2 cellular contexts compared by ENCODE assay signal in the genomic region with DNA sequence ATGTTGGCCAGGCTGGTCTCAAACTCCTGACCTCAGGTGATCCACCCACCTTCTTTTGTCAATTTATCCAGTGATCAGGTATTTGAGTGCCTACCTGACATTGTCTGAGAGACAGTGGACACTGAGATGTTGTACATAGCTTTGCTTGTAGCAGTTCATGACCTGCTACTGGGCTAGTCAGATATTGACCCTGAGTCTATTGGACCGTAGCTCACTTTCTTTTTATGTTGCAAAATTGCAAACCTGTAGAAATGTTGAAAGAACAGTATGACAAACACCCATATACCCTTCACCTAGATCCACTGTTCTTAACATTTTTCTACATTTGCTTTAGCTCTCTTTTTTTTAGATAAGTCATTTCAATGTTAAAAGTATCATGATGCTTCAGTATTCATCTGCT.
A peak's percentile ranks its signal among the peaks of the same experiment; 100 is the strongest.
TF ChIP-seq lines count a peak whose summit lies in the region.

No MANE protein-coding gene starts in this region.

TF ChIP-seq in liver, 16 proteins besides CTCF, POLR2A, EP300 and RAD21 (continued from another document):
- peak; percentile 47 for TF ChIP-seq MAX (IDR thresholded peaks at IDR 0.05)
- TF ChIP-seq, protein P1, sequence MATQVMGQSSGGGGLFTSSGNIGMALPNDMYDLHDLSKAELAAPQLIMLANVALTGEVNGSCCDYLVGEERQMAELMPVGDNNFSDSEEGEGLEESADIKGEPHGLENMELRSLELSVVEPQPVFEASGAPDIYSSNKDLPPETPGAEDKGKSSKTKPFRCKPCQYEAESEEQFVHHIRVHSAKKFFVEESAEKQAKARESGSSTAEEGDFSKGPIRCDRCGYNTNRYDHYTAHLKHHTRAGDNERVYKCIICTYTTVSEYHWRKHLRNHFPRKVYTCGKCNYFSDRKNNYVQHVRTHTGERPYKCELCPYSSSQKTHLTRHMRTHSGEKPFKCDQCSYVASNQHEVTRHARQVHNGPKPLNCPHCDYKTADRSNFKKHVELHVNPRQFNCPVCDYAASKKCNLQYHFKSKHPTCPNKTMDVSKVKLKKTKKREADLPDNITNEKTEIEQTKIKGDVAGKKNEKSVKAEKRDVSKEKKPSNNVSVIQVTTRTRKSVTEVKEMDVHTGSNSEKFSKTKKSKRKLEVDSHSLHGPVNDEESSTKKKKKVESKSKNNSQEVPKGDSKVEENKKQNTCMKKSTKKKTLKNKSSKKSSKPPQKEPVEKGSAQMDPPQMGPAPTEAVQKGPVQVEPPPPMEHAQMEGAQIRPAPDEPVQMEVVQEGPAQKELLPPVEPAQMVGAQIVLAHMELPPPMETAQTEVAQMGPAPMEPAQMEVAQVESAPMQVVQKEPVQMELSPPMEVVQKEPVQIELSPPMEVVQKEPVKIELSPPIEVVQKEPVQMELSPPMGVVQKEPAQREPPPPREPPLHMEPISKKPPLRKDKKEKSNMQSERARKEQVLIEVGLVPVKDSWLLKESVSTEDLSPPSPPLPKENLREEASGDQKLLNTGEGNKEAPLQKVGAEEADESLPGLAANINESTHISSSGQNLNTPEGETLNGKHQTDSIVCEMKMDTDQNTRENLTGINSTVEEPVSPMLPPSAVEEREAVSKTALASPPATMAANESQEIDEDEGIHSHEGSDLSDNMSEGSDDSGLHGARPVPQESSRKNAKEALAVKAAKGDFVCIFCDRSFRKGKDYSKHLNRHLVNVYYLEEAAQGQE (IDR thresholded peaks at IDR 0.05) = no peak
- TF ChIP-seq HNF4A (conservative IDR thresholded peaks at IDR 0.05) = peak; percentile 88 to 98
- peak; percentile 52 for TF ChIP-seq NR2F2 (IDR thresholded peaks at IDR 0.05)
- peak; percentile 66 to 78 for TF ChIP-seq JUND (IDR thresholded peaks at IDR 0.05)
- no peak for TF ChIP-seq YY1 (IDR thresholded peaks at IDR 0.05)
- no peak for TF ChIP-seq TAF1 (conservative IDR thresholded peaks at IDR 0.05)
- TF ChIP-seq HNF4G (IDR thresholded peaks at IDR 0.05) = peak; percentile 79
- TF ChIP-seq EGR1 (IDR thresholded peaks at IDR 0.05; ENCODE audit: low read depth in 2 of 2) = no peak
- TF ChIP-seq FOXA2 (IDR thresholded peaks at IDR 0.05) = peak; percentile 43
- peak; percentile 95 for TF ChIP-seq SP1 (IDR thresholded peaks at IDR 0.05)
- no peak for TF ChIP-seq ZBTB33 (IDR thresholded peaks at IDR 0.05)
- no peak for TF ChIP-seq GABPA (IDR thresholded peaks at IDR 0.05 in 1 of 2, conservative IDR thresholded peaks at IDR 0.05 in 1 of 2)
TF ChIP-seq in liver: peak in this region for 10.

TF ChIP-seq in HepG2, 621 proteins besides CTCF, POLR2A, EP300 and RAD21 (continued from another document):
- no peak for TF ChIP-seq ZNF781 (CRISPR knock-in tag; IDR thresholded peaks at IDR 0.05; ENCODE audit: borderline replicate concordance, not compliant biosample characterization)
- TF ChIP-seq KDM1A (CRISPR knock-in tag; IDR thresholded peaks at IDR 0.05) = no peak
- no peak for TF ChIP-seq GZF1 (CRISPR knock-in tag; IDR thresholded peaks at IDR 0.05)
- no peak for TF ChIP-seq DMAP1 (CRISPR knock-in tag; IDR thresholded peaks at IDR 0.05)
- no peak for TF ChIP-seq ZBTB25 (CRISPR knock-in tag; IDR thresholded peaks at IDR 0.05)
- TF ChIP-seq, protein P2, sequence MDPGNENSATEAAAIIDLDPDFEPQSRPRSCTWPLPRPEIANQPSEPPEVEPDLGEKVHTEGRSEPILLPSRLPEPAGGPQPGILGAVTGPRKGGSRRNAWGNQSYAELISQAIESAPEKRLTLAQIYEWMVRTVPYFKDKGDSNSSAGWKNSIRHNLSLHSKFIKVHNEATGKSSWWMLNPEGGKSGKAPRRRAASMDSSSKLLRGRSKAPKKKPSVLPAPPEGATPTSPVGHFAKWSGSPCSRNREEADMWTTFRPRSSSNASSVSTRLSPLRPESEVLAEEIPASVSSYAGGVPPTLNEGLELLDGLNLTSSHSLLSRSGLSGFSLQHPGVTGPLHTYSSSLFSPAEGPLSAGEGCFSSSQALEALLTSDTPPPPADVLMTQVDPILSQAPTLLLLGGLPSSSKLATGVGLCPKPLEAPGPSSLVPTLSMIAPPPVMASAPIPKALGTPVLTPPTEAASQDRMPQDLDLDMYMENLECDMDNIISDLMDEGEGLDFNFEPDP (CRISPR knock-in tag; conservative IDR thresholded peaks at IDR 0.05) = no peak
- TF ChIP-seq NBN (conservative IDR thresholded peaks at IDR 0.05) = no peak
- TF ChIP-seq RCOR2 (CRISPR knock-in tag; IDR thresholded peaks at IDR 0.05) = no peak
- TF ChIP-seq, protein P3, sequence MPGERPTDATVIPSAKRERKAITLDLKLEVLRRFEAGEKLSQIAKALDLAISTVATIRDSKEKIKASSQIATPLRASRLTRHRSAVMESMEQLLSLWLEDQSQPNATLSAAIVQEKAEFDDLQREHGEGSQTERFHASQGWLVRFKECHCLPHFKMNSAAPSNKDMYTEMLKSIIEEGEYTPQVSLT (CRISPR knock-in tag; IDR thresholded peaks at IDR 0.05; ENCODE audit: borderline replicate concordance, low read depth) = no peak
- no peak for TF ChIP-seq DNMT3B (CRISPR knock-in tag; conservative IDR thresholded peaks at IDR 0.05)
- TF ChIP-seq ZFP41 (CRISPR knock-in tag; IDR thresholded peaks at IDR 0.05; ENCODE audit: borderline replicate concordance) = no peak
- no peak for TF ChIP-seq HOXA9 (CRISPR knock-in tag; IDR thresholded peaks at IDR 0.05; ENCODE audit: borderline replicate concordance)
TF ChIP-seq in HepG2: peak in this region for 0.
